Comparison of ENCODE assay signal across 9 cellular contexts in genomic region chr22:39309364-39309861, GRCh38. TPM values are rescaled to one million over a fixed set of nuclear protein-coding genes. Genes with fewer than 3 reads are reported as not detected.
DNase-seq lines count a peak whose midpoint lies in the region; ATAC-seq and TF ChIP-seq lines count a peak whose summit lies in the region.
"Had no signal": no experiment of that assay in that cellular context is flagged by ENCODE, and none has a peak within 500 bp of the region (broad histone marks: within the 10 kb centered on the region; RNA-seq: fewer than 3 reads in every experiment).

No MANE protein-coding gene starts in this region.

- ATAC-seq in central memory CD8-positive, alpha-beta T cell (replicated peaks; ENCODE audit: extremely low read depth, poor library complexity, severe bottlenecking) = no peak
- ATAC-seq in HG02798 (IDR thresholded peaks at IDR 0.05; ENCODE audit: poor library complexity, unreplicated experiment) = no peak
- no peak for ATAC-seq in activated T-cell treated with anti-CD3 and anti-CD28 coated beads, Interleukin-2, amount 50 U/mL, for 4 hours
- ATAC-seq: body of pancreas had no signal

- no peaks in the 10 kb centered on the region for H3K9me3 Mint-ChIP-seq in central memory CD8-positive, alpha-beta T cell
- no peaks in the 10 kb centered on the region for H3K9me3 Mint-ChIP-seq in neural progenitor cell
- no peaks in the 10 kb centered on the region for H3K9me3 Mint-ChIP-seq in activated T-cell treated with anti-CD3 and anti-CD28 coated beads, Interleukin-2, amount 50 U/mL, for 4 hours

- peaks cover 51% of the 10 kb centered on the region for H4K20me1 ChIP-seq in neural progenitor cell (ENCODE audit: low read depth)

- peaks cover 11% of the 10 kb centered on the region for H3K79me2 ChIP-seq in neural progenitor cell (ENCODE audit: low read depth)

- H3K4me3 ChIP-seq in HUES64 (ENCODE audit: low read length) = no peak overlapping the region
- H3K4me3 ChIP-seq in neural progenitor cell = no peak overlapping the region
- H3K4me3 ChIP-seq: body of pancreas had no signal

- peaks cover 26% of the 10 kb centered on the region for H3K4me1 Mint-ChIP-seq in central memory CD8-positive, alpha-beta T cell
- H3K4me1 Mint-ChIP-seq in neural progenitor cell = peaks cover 22% of the 10 kb centered on the region
- peaks cover 29% of the 10 kb centered on the region for H3K4me1 Mint-ChIP-seq in activated T-cell treated with anti-CD3 and anti-CD28 coated beads, Interleukin-2, amount 50 U/mL, for 4 hours (ENCODE audit: low read depth)

- peak overlapping the region; percentile 29 for H3K27ac Mint-ChIP-seq in central memory CD8-positive, alpha-beta T cell (ENCODE audit: low read depth)
- no peak overlapping the region for H3K27ac Mint-ChIP-seq in neural progenitor cell

- H2AFZ ChIP-seq in neural progenitor cell (replicated peaks) = no peak overlapping the region

- no peaks in the 10 kb centered on the region for H3K27me3 Mint-ChIP-seq in central memory CD8-positive, alpha-beta T cell
- H3K27me3 Mint-ChIP-seq in neural progenitor cell (ENCODE audit: insufficient read depth, low read depth) = peaks cover 8% of the 10 kb centered on the region
- H3K27me3 Mint-ChIP-seq in activated T-cell treated with anti-CD3 and anti-CD28 coated beads, Interleukin-2, amount 50 U/mL, for 4 hours (ENCODE audit: low read depth) = no peaks in the 10 kb centered on the region

- H3K9me3 ChIP-seq in HUES64 (ENCODE audit: insufficient read depth, low read depth, low read length) (no peaks in the 10 kb centered on the region), neural progenitor cell (ENCODE audit: low read depth) (no peaks in the 10 kb centered on the region)
- H3K9me3 ChIP-seq: body of pancreas had no signal

- H3F3A ChIP-seq in neural progenitor cell (ENCODE audit: low read depth) = peaks cover 62% of the 10 kb centered on the region

- H3K36me3 Mint-ChIP-seq in central memory CD8-positive, alpha-beta T cell (ENCODE audit: insufficient read depth) = peaks cover 25% of the 10 kb centered on the region
- peaks cover 21% of the 10 kb centered on the region for H3K36me3 Mint-ChIP-seq in neural progenitor cell
- H3K36me3 Mint-ChIP-seq in activated T-cell treated with anti-CD3 and anti-CD28 coated beads, Interleukin-2, amount 50 U/mL, for 4 hours (ENCODE audit: insufficient read depth) = peaks cover 26% of the 10 kb centered on the region

- H3K27me3 ChIP-seq in HUES64 (ENCODE audit: insufficient read depth, low read length) (no peaks in the 10 kb centered on the region), neural progenitor cell (no peaks in the 10 kb centered on the region)
- H3K27me3 ChIP-seq: body of pancreas had no signal

- peak overlapping the region; percentile 48 for H3K27ac ChIP-seq in HUES64 (ENCODE audit: low read depth, low read length)
- no peak overlapping the region for H3K27ac ChIP-seq in neural progenitor cell

- DNase-seq in AG20443 (ENCODE audit: low spot score) = peak; percentile 64
- DNase-seq in central memory CD8-positive, alpha-beta T cell (ENCODE audit: low spot score in 2 of 2) = no peak
- no peak for DNase-seq in neural progenitor cell (ENCODE audit: low spot score)
- DNase-seq in cerebellum (ENCODE audit: low spot score) = no peak
- DNase-seq in activated T-cell treated with anti-CD3 and anti-CD28 coated beads, Interleukin-2, amount 50 U/mL, for 4 hours = no peak
- no peak for DNase-seq in DMS53 treated with DMSO at 0.1 percent for 48 hours (lab: John Stamatoyannopoulos, UW; ENCODE audit: unreplicated experiment)

- WGBS in HUES64 = 34% methylated on average over 18 of the region's 18 CpGs

- peaks cover 17% of the 10 kb centered on the region for H3K4me1 ChIP-seq in HUES64 (ENCODE audit: insufficient read depth, low read length)
- no peaks in the 10 kb centered on the region for H3K4me1 ChIP-seq in neural progenitor cell

- no peak overlapping the region for H3K4me2 ChIP-seq in neural progenitor cell

- TF ChIP-seq CTCF in neural progenitor cell (IDR thresholded peaks at IDR 0.05) = peak; percentile 17

- no peak overlapping the region for H3K4me3 Mint-ChIP-seq in central memory CD8-positive, alpha-beta T cell
- peak overlapping the region; percentile 10 for H3K4me3 Mint-ChIP-seq in neural progenitor cell
- H3K4me3 Mint-ChIP-seq in activated T-cell treated with anti-CD3 and anti-CD28 coated beads, Interleukin-2, amount 50 U/mL, for 4 hours = no peak overlapping the region

- H3K36me3 ChIP-seq in HUES64 (ENCODE audit: insufficient read depth, low read length) (peaks cover 30% of the 10 kb centered on the region), neural progenitor cell (no peaks in the 10 kb centered on the region)

- H3K9ac ChIP-seq in HUES64 (ENCODE audit: low read depth, low read length) (no peak overlapping the region; the same call in 1 of the 2 replicates), neural progenitor cell (no peak overlapping the region)

RNA-seq across cellular contexts. Expression of gene RPL3, which starts 10.0 kb away (rescaled TPM):
- polyA plus RNA-seq in HUES64 (2013, experiment 1 of 2) = 2,333 TPM
- 2,549 TPM for polyA plus RNA-seq in HUES64 (2013, experiment 2 of 2)
- 3,021 and 4,709 TPM in 2 replicates for total RNA-seq in neural progenitor cell (ENCODE audit: low replicate concordance)
- total RNA-seq in cerebellum = 983 TPM
- total RNA-seq in activated T-cell treated with anti-CD3 and anti-CD28 coated beads, Interleukin-2, amount 50 U/mL, for 4 hours = 1,000 to 10,000 TPM; 2,811 to 2,835 (median 2,816) TPM

RNA-seq across cellular contexts. Expression of gene SYNGR1, which starts 40.4 kb away (rescaled TPM):
- 12.3 TPM for polyA plus RNA-seq in HUES64 (2013, experiment 1 of 2)
- polyA plus RNA-seq in HUES64 (2013, experiment 2 of 2) = 13.8 TPM
- total RNA-seq in neural progenitor cell (ENCODE audit: low replicate concordance) (11.0 and 26.9 TPM in 2 replicates), cerebellum (56.1 TPM)
- 1 to 10 TPM in 2 of 3 donors, under 1 TPM in 1; 0.43 to 1.4 (median 1.2) TPM for total RNA-seq in activated T-cell treated with anti-CD3 and anti-CD28 coated beads, Interleukin-2, amount 50 U/mL, for 4 hours
